8 cellular contexts compared by ENCODE assay signal in the genomic region with DNA sequence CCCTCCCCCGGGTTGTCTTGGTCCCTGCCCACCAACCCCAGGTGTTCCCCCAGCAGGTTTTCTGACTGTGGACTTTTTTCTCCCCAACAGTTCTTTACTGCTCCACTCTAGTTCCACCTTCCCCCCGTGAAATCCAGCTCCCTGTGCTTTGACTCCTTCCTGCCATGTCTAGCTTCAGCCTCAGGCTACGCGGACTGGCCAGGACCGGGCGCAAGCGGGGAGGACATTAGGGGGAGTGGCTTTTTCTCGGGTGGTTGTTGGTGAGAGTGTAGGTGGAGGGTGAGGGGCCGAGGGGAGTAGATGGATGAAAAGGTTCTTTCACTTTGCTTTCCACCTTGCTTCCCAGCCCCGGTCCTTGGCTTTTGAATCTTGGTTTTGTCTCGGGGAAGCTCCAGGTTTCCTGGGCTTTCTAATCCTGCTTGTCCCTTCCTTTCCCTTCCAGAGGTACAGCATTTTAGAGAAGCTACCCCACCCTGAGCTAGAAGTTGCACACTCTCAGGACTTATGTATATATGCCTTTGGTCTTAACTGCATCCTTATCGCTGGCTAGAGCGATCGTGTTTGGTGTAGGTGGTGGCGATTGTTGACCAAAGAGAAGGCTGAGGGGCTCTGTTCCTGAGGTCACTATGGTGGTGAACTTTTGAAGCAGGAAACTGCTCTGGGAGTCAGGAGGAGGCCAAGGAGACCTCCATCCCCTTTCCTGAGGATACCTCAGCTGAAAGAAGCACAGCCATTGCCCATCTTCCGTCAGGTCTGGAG. TPM values are rescaled to one million over a fixed set of nuclear protein-coding genes. Genes with fewer than 3 reads are reported as not detected.
A peak's percentile ranks its signal among the peaks of the same experiment; 100 is the strongest.
DNase-seq lines count a peak whose midpoint lies in the region; ATAC-seq and TF ChIP-seq lines count a peak whose summit lies in the region.

No MANE protein-coding gene starts in this region.

- H3K27ac Mint-ChIP-seq in activated naive CD4-positive, alpha-beta T cell treated with anti-CD3 and anti-CD28 coated beads, Interleukin-2, amount 50 U/mL, for 72 hours = peak overlapping the region; percentile 47 to 72

- H3K9me3 Mint-ChIP-seq in activated naive CD4-positive, alpha-beta T cell treated with anti-CD3 and anti-CD28 coated beads, Interleukin-2, amount 50 U/mL, for 72 hours = no peaks in the 10 kb centered on the region

- DNase-seq in NCI-H748 (lab: John Stamatoyannopoulos, UW; ENCODE audit: unreplicated experiment) (peak; percentile 58), NCI-H748 treated with DMSO at 0.1 percent for 48 hours (lab: John Stamatoyannopoulos, UW) (no peak), left ventricle myocardium superior (no peak), renal cortical epithelial cell (ENCODE audit: low read depth) (peak; percentile 33), HEK293T (ENCODE audit: extremely low spot score) (no peak)
- no peak for DNase-seq in activated naive CD4-positive, alpha-beta T cell treated with anti-CD3 and anti-CD28 coated beads, Interleukin-2, amount 50 U/mL, for 72 hours (ENCODE audit: low spot score in 2 of 2)

- intact Hi-C loops in left ventricle myocardium superior (cut with micrococcal nuclease) = no loop called here

- H3K36me3 Mint-ChIP-seq in activated naive CD4-positive, alpha-beta T cell treated with anti-CD3 and anti-CD28 coated beads, Interleukin-2, amount 50 U/mL, for 72 hours = peaks cover 0 to 11% of the 10 kb centered on the region in 2 donors

- POLR2A ChIA-PET in HEK293T (lab: Yijun Ruan, JAX) = interaction anchor here (1.0 to 4.8 kb wide), 8 partner anchors 8 to 153 kb away, joined by 3 to 41 read pairs (median 4); a partner anchor contains a TSS

- CTCF ChIA-PET in HEK293T (lab: Yijun Ruan, JAX) = interaction anchor here (0.6 to 2.5 kb wide), 3 partner anchors 9 to 20 kb away, joined by 3 to 16 read pairs (median 3); no protein-coding TSS in a partner anchor

- ATAC-seq in HG03442 (IDR thresholded peaks at IDR 0.05; ENCODE audit: unreplicated experiment) (peak; percentile 6), left ventricle myocardium superior (peak; percentile 77), GM19023 (IDR thresholded peaks at IDR 0.05; ENCODE audit: unreplicated experiment) (no peak)
- ATAC-seq in activated naive CD4-positive, alpha-beta T cell treated with anti-CD3 and anti-CD28 coated beads, Interleukin-2, amount 50 U/mL, for 72 hours = peak; percentile 3 to 26

TF ChIP-seq in HEK293T, 16 proteins besides CTCF, POLR2A, EP300 and RAD21:
- TF ChIP-seq HDGF (IDR thresholded peaks at IDR 0.05; ENCODE audit: borderline replicate concordance) = no peak
- no peak for TF ChIP-seq SP1 (IDR thresholded peaks at IDR 0.05)
- TF ChIP-seq LEF1 (IDR thresholded peaks at IDR 0.05; ENCODE audit: borderline replicate concordance) = no peak
- TF ChIP-seq ARNT (IDR thresholded peaks at IDR 0.05) = no peak
- no peak for TF ChIP-seq L3MBTL2 (conservative IDR thresholded peaks at IDR 0.05)
- no peak for TF ChIP-seq FOXK2 (IDR thresholded peaks at IDR 0.05)
- TF ChIP-seq FOXM1 (IDR thresholded peaks at IDR 0.05; ENCODE audit: borderline replicate concordance) = no peak
- no peak for TF ChIP-seq NFRKB (IDR thresholded peaks at IDR 0.05)
- TF ChIP-seq FOXA1 (IDR thresholded peaks at IDR 0.05) = no peak
- no peak for TF ChIP-seq ELF4 (IDR thresholded peaks at IDR 0.05)
- TF ChIP-seq CTBP1 (IDR thresholded peaks at IDR 0.05; ENCODE audit: borderline replicate concordance) = no peak
- TF ChIP-seq TARDBP (IDR thresholded peaks at IDR 0.05) = no peak
- no peak for TF ChIP-seq SUZ12 (IDR thresholded peaks at IDR 0.05)
- TF ChIP-seq, protein P1, sequence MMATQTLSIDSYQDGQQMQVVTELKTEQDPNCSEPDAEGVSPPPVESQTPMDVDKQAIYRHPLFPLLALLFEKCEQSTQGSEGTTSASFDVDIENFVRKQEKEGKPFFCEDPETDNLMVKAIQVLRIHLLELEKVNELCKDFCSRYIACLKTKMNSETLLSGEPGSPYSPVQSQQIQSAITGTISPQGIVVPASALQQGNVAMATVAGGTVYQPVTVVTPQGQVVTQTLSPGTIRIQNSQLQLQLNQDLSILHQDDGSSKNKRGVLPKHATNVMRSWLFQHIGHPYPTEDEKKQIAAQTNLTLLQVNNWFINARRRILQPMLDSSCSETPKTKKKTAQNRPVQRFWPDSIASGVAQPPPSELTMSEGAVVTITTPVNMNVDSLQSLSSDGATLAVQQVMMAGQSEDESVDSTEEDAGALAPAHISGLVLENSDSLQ (IDR thresholded peaks at IDR 0.05) = no peak
- TF ChIP-seq ZNF384 (IDR thresholded peaks at IDR 0.05) = no peak

RNA-seq across cellular contexts. Expression of a gene that starts 0.8 kb away (rescaled TPM):
- 10 to 100 TPM; 13.8 to 43.7 TPM for total RNA-seq in activated naive CD4-positive, alpha-beta T cell treated with anti-CD3 and anti-CD28 coated beads, Interleukin-2, amount 50 U/mL, for 72 hours
- total RNA-seq in left ventricle myocardium superior (11.9 TPM), renal cortical epithelial cell (43.5 and 77.8 TPM in 2 replicates)

RNA-seq across cellular contexts. Expression of a gene that starts 12.9 kb away (rescaled TPM):
- total RNA-seq in activated naive CD4-positive, alpha-beta T cell treated with anti-CD3 and anti-CD28 coated beads, Interleukin-2, amount 50 U/mL, for 72 hours = 10 to 100 TPM; 14.5 to 33.5 TPM
- total RNA-seq in left ventricle myocardium superior (21.4 TPM), renal cortical epithelial cell (5.9 and 19.6 TPM in 2 replicates)

RNA-seq across cellular contexts. Expression of a gene that starts 19.5 kb away (rescaled TPM):
- 1 to 10 TPM in 1 of 2 donors, under 1 TPM in 1; 0.68 to 4.8 TPM for total RNA-seq in activated naive CD4-positive, alpha-beta T cell treated with anti-CD3 and anti-CD28 coated beads, Interleukin-2, amount 50 U/mL, for 72 hours
- total RNA-seq in left ventricle myocardium superior = 11.9 TPM
- 1.7 and 7.0 TPM in 2 replicates for total RNA-seq in renal cortical epithelial cell

RNA-seq across cellular contexts. Expression of a gene that starts 41.3 kb away (rescaled TPM):
- 1 to 10 TPM; 2.6 to 3.2 TPM for total RNA-seq in activated naive CD4-positive, alpha-beta T cell treated with anti-CD3 and anti-CD28 coated beads, Interleukin-2, amount 50 U/mL, for 72 hours
- 5.1 TPM for total RNA-seq in left ventricle myocardium superior
- total RNA-seq in renal cortical epithelial cell = 0.20 and 1.4 TPM in 2 replicates

RNA-seq across cellular contexts. Expression of a gene that starts 41.9 kb away (rescaled TPM):
- total RNA-seq in activated naive CD4-positive, alpha-beta T cell treated with anti-CD3 and anti-CD28 coated beads, Interleukin-2, amount 50 U/mL, for 72 hours = 1 to 10 TPM in 1 of 2 donors, under 1 TPM in 1; 0.75 to 3.4 TPM
- total RNA-seq in left ventricle myocardium superior = 0.12 TPM
- total RNA-seq in renal cortical epithelial cell = 0.35 and 2.5 TPM in 2 replicates

Comparison
In these comparisons a context has a peak if more than half of its experiments do, and no peak if none do; other contexts are left out.
1. DNase-seq: peak in NCI-H748 (single experiment) and renal cortical epithelial cell (single experiment); none in NCI-H748 treated with DMSO at 0.1 percent for 48 hours (single experiment), activated naive CD4-positive, alpha-beta T cell treated with anti-CD3 and anti-CD28 coated beads, Interleukin-2, amount 50 U/mL, for 72 hours (0 of 2), left ventricle myocardium superior (single experiment) and HEK293T (single experiment).